ENCODE assay signal across 8 cellular contexts in genomic region chr22:31750365-31751284, GRCh38. TPM values are rescaled to one million over a fixed set of nuclear protein-coding genes. Genes with fewer than 3 reads are reported as not detected.
DNase-seq lines count a peak whose midpoint lies in the region; ATAC-seq and TF ChIP-seq lines count a peak whose summit lies in the region.

No MANE protein-coding gene starts in this region.

- no peaks in the 10 kb centered on the region for H3K27me3 Mint-ChIP-seq in activated naive CD4-positive, alpha-beta T cell treated with anti-CD3 and anti-CD28 coated beads for 36 hours (ENCODE audit: low read depth)
- no peaks in the 10 kb centered on the region for H3K27me3 Mint-ChIP-seq in memory B cell

- H3K36me3 Mint-ChIP-seq in activated naive CD4-positive, alpha-beta T cell treated with anti-CD3 and anti-CD28 coated beads for 36 hours (ENCODE audit: low read depth), result peaks cover 18% of the 10 kb centered on the region
- no peaks in the 10 kb centered on the region for H3K36me3 Mint-ChIP-seq in memory B cell

- H3K4me3 Mint-ChIP-seq in activated naive CD4-positive, alpha-beta T cell treated with anti-CD3 and anti-CD28 coated beads for 36 hours, result peak overlapping the region; percentile 87
- H3K4me3 Mint-ChIP-seq in memory B cell, result peak overlapping the region; percentile 83

- H3K9me3 ChIP-seq in transverse colon, result no peaks in the 10 kb centered on the region

- peaks cover 17 to 56% (median 38%) of the 10 kb centered on the region in 4 donors for H3K4me1 ChIP-seq in transverse colon

- in situ Hi-C loops in astrocyte of the cerebellum (cut with HindIII; ENCODE audit: low sequenced_read_pairs) (no loop called here), transverse colon (cut with MboI; ENCODE audit: low pct_ligation_motif_present in 1 of 4, low pct_unique_long_range_greater_than_20kb in 1 of 4, low sequenced_read_pairs in 3 of 4) (no loop called here)

- ATAC-seq in memory B cell (ENCODE audit: low read depth) (no peak), HG03025 (IDR thresholded peaks at IDR 0.05; ENCODE audit: low FRiP score, unreplicated experiment) (no peak)

- no peak for TF ChIP-seq CTCF in astrocyte of the cerebellum (IDR thresholded peaks at IDR 0.05; ENCODE audit: low read depth, low read length, missing control alignments)
- TF ChIP-seq CTCF in transverse colon (IDR thresholded peaks at IDR 0.05), result no peak

- H3K4me1 Mint-ChIP-seq in activated naive CD4-positive, alpha-beta T cell treated with anti-CD3 and anti-CD28 coated beads for 36 hours (ENCODE audit: low read depth), result peaks cover 62% of the 10 kb centered on the region
- peaks cover 44% of the 10 kb centered on the region for H3K4me1 Mint-ChIP-seq in memory B cell

- H3K36me3 ChIP-seq in transverse colon, result no peaks in the 10 kb centered on the region

- H3K4me3 ChIP-seq in astrocyte of the cerebellum (ENCODE audit: low read depth, low read length) (peak overlapping the region; percentile 67), transverse colon (peak overlapping the region in 3 of 4 donors; percentile 97 to 100 (median 100))

- TF ChIP-seq POLR2A in transverse colon (IDR thresholded peaks at IDR 0.05), result no peak

- WGBS in transverse colon (ENCODE audit: low coverage in 1 of 2), 2 donors, result 64 to 86% methylated on average over 11 to 16 of the region's 16 CpGs

- no peaks in the 10 kb centered on the region for H3K9me3 Mint-ChIP-seq in activated naive CD4-positive, alpha-beta T cell treated with anti-CD3 and anti-CD28 coated beads for 36 hours
- no peaks in the 10 kb centered on the region for H3K9me3 Mint-ChIP-seq in memory B cell

- H3K27ac ChIP-seq in transverse colon, result peak overlapping the region; percentile 93 to 99 (median 95)

- TF ChIP-seq EP300 in transverse colon (IDR thresholded peaks at IDR 0.05; ENCODE audit: low read depth), result no peak

- intact Hi-C loops in activated naive CD4-positive, alpha-beta T cell treated with anti-CD3 and anti-CD28 coated beads for 36 hours (cut with micrococcal nuclease), result loop anchor here (1.0 to 5.0 kb wide), 5 partner anchors 194 to 458 kb away; partner anchors contain the start of genes DRG1, EIF4ENIF1, PATZ1 and PIK3IP1
- intact Hi-C loops in transverse colon (cut with DNase I; ENCODE audit: low total_unique reads), result no loop called here

- CTCF ChIA-PET in activated naive CD4-positive, alpha-beta T cell treated with anti-CD3 and anti-CD28 coated beads for 36 hours (lab: Charles Lee), result no interaction called here

- no peak for DNase-seq in activated naive CD4-positive, alpha-beta T cell treated with anti-CD3 and anti-CD28 coated beads for 36 hours
- DNase-seq in activated naive CD4-positive, alpha-beta T cell treated with Interleukin-2 at 50 U/mL for 16 hours, result no peak
- DNase-seq in astrocyte of the cerebellum (ENCODE audit: low read depth), result no peak
- DNase-seq in memory B cell (ENCODE audit: low spot score in 2 of 2), result no peak
- no peak for DNase-seq in transverse colon
- no peak for DNase-seq in effector CD8-positive, alpha-beta T cell (lab: John Stamatoyannopoulos, UW)
- DNase-seq in NCI-H510A treated with DMSO at 0.1 percent for 48 hours (lab: John Stamatoyannopoulos, UW), result no peak

- no peaks in the 10 kb centered on the region for H3K27me3 ChIP-seq in transverse colon

- peak overlapping the region; percentile 93 for H3K27ac Mint-ChIP-seq in activated naive CD4-positive, alpha-beta T cell treated with anti-CD3 and anti-CD28 coated beads for 36 hours
- peak overlapping the region; percentile 69 for H3K27ac Mint-ChIP-seq in memory B cell

RNA-seq across cellular contexts. Expression of gene PRR14L, which starts 0.7 kb away (rescaled TPM):
- total RNA-seq in activated naive CD4-positive, alpha-beta T cell treated with anti-CD3 and anti-CD28 coated beads for 36 hours, result 10 to 100 TPM; 28.7 to 31.8 TPM
- 10 to 100 TPM; 37.0 to 53.7 (median 49.2) TPM for total RNA-seq in transverse colon

RNA-seq across cellular contexts. Expression of gene DEPDC5, which starts 3.2 kb away (rescaled TPM):
- total RNA-seq in activated naive CD4-positive, alpha-beta T cell treated with anti-CD3 and anti-CD28 coated beads for 36 hours, result 10 to 100 TPM; 23.6 TPM
- total RNA-seq in transverse colon, result 10 to 100 TPM; 25.9 to 86.4 (median 45.6) TPM
